Comparison of ENCODE assay signal across 8 cellular contexts in the genomic region with DNA sequence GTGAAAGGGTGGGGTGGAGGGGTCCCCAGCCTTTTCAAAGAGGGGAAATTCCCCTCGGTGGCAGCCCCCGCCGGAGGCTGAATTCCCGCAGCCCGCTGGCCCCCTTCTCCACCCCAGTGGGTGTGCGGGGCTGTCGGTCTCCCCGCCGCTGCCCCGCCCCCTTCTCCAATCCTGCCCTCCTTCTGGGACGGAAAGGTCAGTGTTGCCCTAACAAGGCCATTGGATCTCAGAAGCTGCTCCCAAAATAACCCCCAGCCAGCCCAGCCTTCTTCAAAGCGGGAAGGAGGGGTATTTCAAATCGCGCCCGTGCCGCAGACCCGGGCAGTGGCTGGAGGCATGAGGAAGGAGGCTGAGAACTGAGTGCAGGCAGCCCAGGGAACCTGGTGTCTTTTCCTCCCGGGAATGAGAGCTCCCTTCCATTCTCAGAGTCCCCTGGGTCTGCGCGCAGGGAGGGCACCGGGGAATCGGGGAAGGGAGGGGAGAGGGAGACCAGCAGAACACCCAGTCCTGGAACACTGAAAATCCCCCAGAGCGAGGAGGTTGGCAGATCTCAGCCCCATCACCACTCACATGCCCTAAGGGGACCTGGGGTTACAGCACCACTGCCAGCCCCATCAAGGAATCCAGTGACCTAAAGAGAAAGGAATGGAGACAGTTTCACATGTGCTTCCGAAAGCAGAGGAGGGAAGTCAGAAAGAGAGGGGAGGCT. TPM values are rescaled to one million over a fixed set of nuclear protein-coding genes. Genes with fewer than 3 reads are reported as not detected.
DNase-seq lines count a peak whose midpoint lies in the region; ATAC-seq, FAIRE-seq and TF ChIP-seq lines count a peak whose summit lies in the region.

A gene (minus strand): TSS at position 135 of the 709 bp plus-strand sequence. CDS start 483 bp downstream, outside the sequence.

- H2AFZ ChIP-seq in HepG2 (ENCODE audit: low read length): no peak within 1 kb of the TSS

- no TSS peak for BruUV-seq in HepG2 (replicated peaks; lab: Mats Ljungman, UMichigan)

- no peak within 1 kb of the TSS for H3K27ac Mint-ChIP-seq in activated naive CD8-positive, alpha-beta T cell
- no peak within 1 kb of the TSS for H3K27ac Mint-ChIP-seq in activated naive CD8-positive, alpha-beta T cell treated with anti-CD3 and anti-CD28 coated beads, Interleukin-2, amount 50 U/mL, for 24 hours

- H3K27me3 Mint-ChIP-seq in activated naive CD8-positive, alpha-beta T cell: peaks cover 28% of the 10 kb centered on the region
- peaks cover 43% of the 10 kb centered on the region for H3K27me3 Mint-ChIP-seq in activated naive CD8-positive, alpha-beta T cell treated with anti-CD3 and anti-CD28 coated beads, Interleukin-2, amount 50 U/mL, for 24 hours

- peaks cover 15% of the 10 kb centered on the region for H3K4me1 Mint-ChIP-seq in activated naive CD8-positive, alpha-beta T cell (ENCODE audit: low read depth)
- H3K4me1 Mint-ChIP-seq in activated naive CD8-positive, alpha-beta T cell treated with anti-CD3 and anti-CD28 coated beads, Interleukin-2, amount 50 U/mL, for 24 hours: peaks cover 13% of the 10 kb centered on the region

- H3K4me3 Mint-ChIP-seq in activated naive CD8-positive, alpha-beta T cell: peak within 1 kb of the TSS; percentile 59
- no peak within 1 kb of the TSS for H3K4me3 Mint-ChIP-seq in activated naive CD8-positive, alpha-beta T cell treated with anti-CD3 and anti-CD28 coated beads, Interleukin-2, amount 50 U/mL, for 24 hours

- TF ChIP-seq RAD21 in HepG2 (CRISPR knock-in tag; IDR thresholded peaks at IDR 0.05): no peak

- no peak for FAIRE-seq in HepG2 (lab: Jason Lieb, UNC)

- no peaks in the 10 kb centered on the region for H3K9me3 Mint-ChIP-seq in activated naive CD8-positive, alpha-beta T cell (ENCODE audit: low read depth)
- no peaks in the 10 kb centered on the region for H3K9me3 Mint-ChIP-seq in activated naive CD8-positive, alpha-beta T cell treated with anti-CD3 and anti-CD28 coated beads, Interleukin-2, amount 50 U/mL, for 24 hours

- WGBS in HepG2 (ENCODE audit: low lambda C conversion rate): 8% methylated on average over 24 of the region's 24 CpGs

- H3K4me1 ChIP-seq in HepG2 (ENCODE audit: insufficient read depth, low read length): peaks cover 29% of the 10 kb centered on the region
- H3K4me1 ChIP-seq in tibial artery: peaks cover 0 to 52% (median 35%) of the 10 kb centered on the region in 4 donors

- H3K4me2 ChIP-seq in HepG2 (ENCODE audit: low read depth, low read length): peak within 1 kb of the TSS; percentile 70

- ATAC-seq in activated naive CD8-positive, alpha-beta T cell treated with anti-CD3 and anti-CD28 coated beads, Interleukin-2, amount 50 U/mL, for 24 hours: no peak
- ATAC-seq in HepG2 (peak; percentile 34), HG03354 (IDR thresholded peaks at IDR 0.05; ENCODE audit: poor library complexity, severe bottlenecking, unreplicated experiment) (no peak)

- CTCF ChIA-PET in HepG2 (lab: Yijun Ruan, JAX; ENCODE audit: low intra/inter-chr PET ratio, low total read pairs): interaction anchor here (4.7 kb wide), 1 partner anchor 70 kb away, joined by 110 read pairs; no protein-coding TSS in a partner anchor
- CTCF ChIA-PET in HEK293T (lab: Yijun Ruan, JAX): interaction anchor here (1.4 kb wide), 1 partner anchor 71 kb away, joined by 4 read pairs; no protein-coding TSS in a partner anchor

- H3K79me2 ChIP-seq in HepG2 (ENCODE audit: insufficient read depth, low read length): no peaks in the 10 kb centered on the region

- intact Hi-C loops in HepG2 (cut with micrococcal nuclease; ENCODE audit: unreplicated experiment) (no loop called here), tibial artery (cut with DNase I; ENCODE audit: low total_unique reads) (loop anchor here (10.0 kb wide), 1 partner anchor 1158 kb away; a partner anchor contains a TSS)

- no peak for TF ChIP-seq EP300 in HepG2 (IDR thresholded peaks at IDR 0.05; ENCODE audit: low read depth in 2 of 2, low read length in 2 of 2)
- TF ChIP-seq EP300 in HepG2 (CRISPR knock-in tag; IDR thresholded peaks at IDR 0.05; ENCODE audit: borderline replicate concordance): no peak

- DNase-seq in activated naive CD8-positive, alpha-beta T cell treated with anti-CD3 and anti-CD28 coated beads, Interleukin-2, amount 50 U/mL, for 24 hours: no peak
- DNase-seq in choroid plexus epithelial cell (ENCODE audit: low read depth): peak; percentile 64
- DNase-seq in HepG2 (ENCODE audit: low spot score): no peak
- peak; percentile 72 to 94 for DNase-seq in tibial artery
- DNase-seq in activated CD4-positive, alpha-beta T cell treated with anti-CD3 and anti-CD28 coated beads for 4 hours: no peak
- DNase-seq in HEK293T (ENCODE audit: extremely low spot score): no peak

- H3K9ac ChIP-seq in HepG2 (ENCODE audit: insufficient read depth, low read depth, low read length): peak within 1 kb of the TSS; percentile 27; the same call in 1 of the 2 replicates

- H4K20me1 ChIP-seq in HepG2 (ENCODE audit: insufficient read depth, low read length): no peaks in the 10 kb centered on the region

- TF ChIP-seq CTCF in choroid plexus epithelial cell (conservative IDR thresholded peaks at IDR 0.05; ENCODE audit: low read depth, low read length) (no peak), HepG2 (CRISPR knock-in tag; IDR thresholded peaks at IDR 0.05) (no peak), tibial artery (IDR thresholded peaks at IDR 0.05) (no peak)

- H3K9me3 ChIP-seq in HepG2 (ENCODE audit: low read length) (no peaks in the 10 kb centered on the region), tibial artery (no peaks in the 10 kb centered on the region)

- H3K27me3 ChIP-seq in HepG2 (ENCODE audit: control insufficient read depth in 1 of 2, insufficient read depth in 2 of 2, low read length in 2 of 2): peaks cover 10 to 51% of the 10 kb centered on the region in 2 experiments; a peak in 4 of 5 replicates
- H3K27me3 ChIP-seq in tibial artery: no peaks in the 10 kb centered on the region

- H3K36me3 ChIP-seq in HepG2 (replicated peaks in 1 of 2; ENCODE audit: control insufficient read depth in 1 of 2, insufficient read depth in 2 of 2, low read length in 2 of 2) (no peaks in the 10 kb centered on the region), tibial artery (no peaks in the 10 kb centered on the region)

- no peak for TF ChIP-seq POLR2A in HepG2 (IDR thresholded peaks at IDR 0.05; ENCODE audit: insufficient read depth in 1 of 2, low read depth in 2 of 2, low read length in 2 of 2)

- H3K4me3 ChIP-seq in choroid plexus epithelial cell (ENCODE audit: low read depth, low read length): peak within 1 kb of the TSS; percentile 48
- H3K4me3 ChIP-seq in HepG2 (replicated peaks in 1 of 3; ENCODE audit: insufficient read depth in 1 of 3, low read depth in 2 of 3, low read length in 3 of 3): peak within 1 kb of the TSS; percentile 6 to 63 (median 52)
- peak within 1 kb of the TSS; percentile 73 to 88 for H3K4me3 ChIP-seq in tibial artery

- H3K27ac ChIP-seq in HepG2 (ENCODE audit: extremely low read length, insufficient read depth, low read length): no peak within 1 kb of the TSS
- H3K27ac ChIP-seq in tibial artery: peak within 1 kb of the TSS; percentile 93 to 95

- peaks cover 4% of the 10 kb centered on the region for H3K36me3 Mint-ChIP-seq in activated naive CD8-positive, alpha-beta T cell
- H3K36me3 Mint-ChIP-seq in activated naive CD8-positive, alpha-beta T cell treated with anti-CD3 and anti-CD28 coated beads, Interleukin-2, amount 50 U/mL, for 24 hours (ENCODE audit: low read depth): no peaks in the 10 kb centered on the region

- POLR2A ChIA-PET in HepG2 (lab: Yijun Ruan, JAX) (interaction anchor here (2.2 kb wide), 1 partner anchor 70 kb away, joined by 8 read pairs; no protein-coding TSS in a partner anchor), HEK293T (lab: Yijun Ruan, JAX) (no interaction called here)

- in situ Hi-C loops in HepG2 (cut with HindIII; ENCODE audit: extremely low pct_ligation_motif_present, low pct_unique_long_range_greater_than_20kb): loop anchor here (5.0 kb wide), 1 partner anchor 70 kb away; no protein-coding TSS in a partner anchor

TF ChIP-seq in HepG2, 621 proteins besides CTCF, POLR2A, EP300 and RAD21 (continues in another document):
- TF ChIP-seq CHD4 (IDR thresholded peaks at IDR 0.05; ENCODE audit: borderline replicate concordance, low read length): no peak

TF ChIP-seq in HEK293T, 16 proteins besides CTCF, POLR2A, EP300 and RAD21:
- TF ChIP-seq HDGF (IDR thresholded peaks at IDR 0.05; ENCODE audit: borderline replicate concordance): no peak

RNA-seq across cellular contexts. Expression of the gene that starts here (rescaled TPM):
- not detected in 2 replicates for total RNA-seq in HepG2 (2016; rRNA removed; fragmentation: Illumina TruSeq; extraction: Trizol)
- total RNA-seq in HepG2 (2016; cell fraction: cytosol; rRNA removed; fragmentation: Illumina TruSeq; extraction: Trizol; ENCODE audit: low read depth): not detected in 2 replicates
- not detected in 2 replicates for total RNA-seq in HepG2 (2016; cell fraction: insoluble cytoplasmic fraction; rRNA removed; fragmentation: Illumina TruSeq; extraction: Trizol)
- total RNA-seq in HepG2 (2016; cell fraction: membrane; rRNA removed; fragmentation: Illumina TruSeq; extraction: Trizol): not detected in 2 replicates
- not detected in 2 replicates for total RNA-seq in HepG2 (2016; cell fraction: nucleus; rRNA removed; fragmentation: Illumina TruSeq; extraction: Trizol)
- 0.42 and 0.61 TPM in 2 replicates for polyA plus RNA-seq in HepG2 (2011; rRNA removed)
- 0.23 and 0.32 TPM in 2 replicates for polyA plus RNA-seq in HepG2 (2011; cell fraction: cytosol; rRNA removed)
- 2.7 and 2.9 TPM in 2 replicates for polyA plus RNA-seq in HepG2 (2011; cell fraction: nucleus; rRNA removed)
- polyA plus RNA-seq in HepG2 (2012): 0.52 and 1.4 TPM in 2 replicates
- not detected in 2 replicates for polyA plus RNA-seq in HepG2 (2016; cell fraction: cytosol; fragmentation: Illumina TruSeq; extraction: Trizol; ENCODE audit: low read depth)
- not detected in 2 replicates for polyA plus RNA-seq in HepG2 (2016; cell fraction: insoluble cytoplasmic fraction; fragmentation: Illumina TruSeq; extraction: Trizol; ENCODE audit: low read depth)
- not detected in 2 replicates for polyA plus RNA-seq in HepG2 (2016; cell fraction: membrane; fragmentation: Illumina TruSeq; extraction: Trizol; ENCODE audit: low read depth)
- not detected in 2 replicates for polyA plus RNA-seq in HepG2 (2016; cell fraction: nucleus; fragmentation: Illumina TruSeq; extraction: Trizol; ENCODE audit: insufficient read depth, low read depth)
- 1.1 and 9.5 TPM in 2 replicates for polyA minus RNA-seq in HepG2 (2011; rRNA and poly(A)+ RNA removed; ENCODE audit: low replicate concordance)
- polyA minus RNA-seq in HepG2 (2011; cell fraction: cytosol; rRNA and poly(A)+ RNA removed): 0.30 TPM in 1 of 2 replicates, not detected in the other
- 3.7 and 4.5 TPM in 2 replicates for polyA minus RNA-seq in HepG2 (2011; cell fraction: nucleus; rRNA and poly(A)+ RNA removed)

Comparison
In these comparisons a context has a peak if more than half of its experiments do, and no peak if none do; other contexts are left out.
1. DNase-seq: peak in choroid plexus epithelial cell (single experiment) and tibial artery (2 of 2); none in activated naive CD8-positive, alpha-beta T cell treated with anti-CD3 and anti-CD28 coated beads, Interleukin-2, amount 50 U/mL, for 24 hours (single experiment), HepG2 (single experiment), activated CD4-positive, alpha-beta T cell treated with anti-CD3 and anti-CD28 coated beads for 4 hours (0 of 2) and HEK293T (single experiment).
2. Peak in every context shown above with its lines, with median percentiles within 50 percentile points of each other: H3K4me3 ChIP-seq.